1 cellular context compared by ENCODE assay signal in the genomic region with DNA sequence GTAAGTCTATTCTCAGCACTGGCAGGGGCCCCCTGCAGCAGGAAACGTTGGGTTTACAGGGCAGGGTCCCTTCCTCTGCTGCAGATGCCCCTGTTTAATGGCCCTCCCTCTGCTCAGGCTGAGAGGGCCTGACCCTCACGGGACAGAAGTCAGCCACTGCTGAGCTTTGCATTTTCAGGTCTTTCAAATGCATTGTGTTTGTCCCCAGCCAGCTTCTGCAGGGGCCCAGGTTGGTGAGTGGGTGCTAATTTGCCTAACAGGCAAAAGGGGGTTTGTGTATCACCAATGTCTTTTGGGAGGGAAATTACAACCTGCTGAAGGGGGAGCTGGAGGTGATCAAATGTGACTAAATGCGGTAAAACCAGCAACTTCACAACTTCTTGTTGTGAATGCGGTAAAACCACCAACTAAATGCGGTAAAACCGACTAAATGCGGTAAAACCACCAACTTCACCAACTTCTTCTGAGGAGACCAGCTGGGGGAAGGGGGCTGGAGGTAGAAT.
TF ChIP-seq lines count a peak whose summit lies in the region.

No MANE protein-coding gene starts in this region.

TF ChIP-seq in SK-N-SH, 30 proteins besides CTCF, POLR2A, EP300 and RAD21 (continued from another document):
- TF ChIP-seq, protein P1, sequence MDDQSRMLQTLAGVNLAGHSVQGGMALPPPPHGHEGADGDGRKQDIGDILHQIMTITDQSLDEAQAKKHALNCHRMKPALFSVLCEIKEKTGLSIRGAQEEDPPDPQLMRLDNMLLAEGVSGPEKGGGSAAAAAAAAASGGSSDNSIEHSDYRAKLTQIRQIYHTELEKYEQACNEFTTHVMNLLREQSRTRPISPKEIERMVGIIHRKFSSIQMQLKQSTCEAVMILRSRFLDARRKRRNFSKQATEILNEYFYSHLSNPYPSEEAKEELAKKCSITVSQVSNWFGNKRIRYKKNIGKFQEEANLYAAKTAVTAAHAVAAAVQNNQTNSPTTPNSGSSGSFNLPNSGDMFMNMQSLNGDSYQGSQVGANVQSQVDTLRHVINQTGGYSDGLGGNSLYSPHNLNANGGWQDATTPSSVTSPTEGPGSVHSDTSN (IDR thresholded peaks at IDR 0.05), result no peak
- TF ChIP-seq, protein P2, sequence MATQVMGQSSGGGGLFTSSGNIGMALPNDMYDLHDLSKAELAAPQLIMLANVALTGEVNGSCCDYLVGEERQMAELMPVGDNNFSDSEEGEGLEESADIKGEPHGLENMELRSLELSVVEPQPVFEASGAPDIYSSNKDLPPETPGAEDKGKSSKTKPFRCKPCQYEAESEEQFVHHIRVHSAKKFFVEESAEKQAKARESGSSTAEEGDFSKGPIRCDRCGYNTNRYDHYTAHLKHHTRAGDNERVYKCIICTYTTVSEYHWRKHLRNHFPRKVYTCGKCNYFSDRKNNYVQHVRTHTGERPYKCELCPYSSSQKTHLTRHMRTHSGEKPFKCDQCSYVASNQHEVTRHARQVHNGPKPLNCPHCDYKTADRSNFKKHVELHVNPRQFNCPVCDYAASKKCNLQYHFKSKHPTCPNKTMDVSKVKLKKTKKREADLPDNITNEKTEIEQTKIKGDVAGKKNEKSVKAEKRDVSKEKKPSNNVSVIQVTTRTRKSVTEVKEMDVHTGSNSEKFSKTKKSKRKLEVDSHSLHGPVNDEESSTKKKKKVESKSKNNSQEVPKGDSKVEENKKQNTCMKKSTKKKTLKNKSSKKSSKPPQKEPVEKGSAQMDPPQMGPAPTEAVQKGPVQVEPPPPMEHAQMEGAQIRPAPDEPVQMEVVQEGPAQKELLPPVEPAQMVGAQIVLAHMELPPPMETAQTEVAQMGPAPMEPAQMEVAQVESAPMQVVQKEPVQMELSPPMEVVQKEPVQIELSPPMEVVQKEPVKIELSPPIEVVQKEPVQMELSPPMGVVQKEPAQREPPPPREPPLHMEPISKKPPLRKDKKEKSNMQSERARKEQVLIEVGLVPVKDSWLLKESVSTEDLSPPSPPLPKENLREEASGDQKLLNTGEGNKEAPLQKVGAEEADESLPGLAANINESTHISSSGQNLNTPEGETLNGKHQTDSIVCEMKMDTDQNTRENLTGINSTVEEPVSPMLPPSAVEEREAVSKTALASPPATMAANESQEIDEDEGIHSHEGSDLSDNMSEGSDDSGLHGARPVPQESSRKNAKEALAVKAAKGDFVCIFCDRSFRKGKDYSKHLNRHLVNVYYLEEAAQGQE (IDR thresholded peaks at IDR 0.05; ENCODE audit: low read depth, low read length), result no peak
- no peak for TF ChIP-seq GABPA (IDR thresholded peaks at IDR 0.05; ENCODE audit: low read depth)
- no peak for TF ChIP-seq FOSL2 (IDR thresholded peaks at IDR 0.05; ENCODE audit: borderline replicate concordance, low read depth)
- TF ChIP-seq GATA2 (CRISPR knock-in tag; IDR thresholded peaks at IDR 0.05), result no peak
- no peak for TF ChIP-seq RFX5 (IDR thresholded peaks at IDR 0.05; ENCODE audit: low read length)
